1 cellular context compared by ENCODE assay signal in genomic region chr3:194177156-194177555, GRCh38.
TF ChIP-seq lines count a peak whose summit lies in the region.

No MANE protein-coding gene starts in this region.

TF ChIP-seq in HepG2, 621 proteins besides CTCF, POLR2A, EP300 and RAD21 (continued from another document):
- TF ChIP-seq LBX2 (CRISPR knock-in tag; IDR thresholded peaks at IDR 0.05; ENCODE audit: borderline replicate concordance), result no peak
- TF ChIP-seq ZBTB20 (CRISPR knock-in tag; IDR thresholded peaks at IDR 0.05; ENCODE audit: borderline replicate concordance, low read depth), result no peak
- TF ChIP-seq ZFX (CRISPR knock-in tag; IDR thresholded peaks at IDR 0.05; ENCODE audit: low read depth), result no peak
